11 cellular contexts compared by ENCODE assay signal in the genomic region with DNA sequence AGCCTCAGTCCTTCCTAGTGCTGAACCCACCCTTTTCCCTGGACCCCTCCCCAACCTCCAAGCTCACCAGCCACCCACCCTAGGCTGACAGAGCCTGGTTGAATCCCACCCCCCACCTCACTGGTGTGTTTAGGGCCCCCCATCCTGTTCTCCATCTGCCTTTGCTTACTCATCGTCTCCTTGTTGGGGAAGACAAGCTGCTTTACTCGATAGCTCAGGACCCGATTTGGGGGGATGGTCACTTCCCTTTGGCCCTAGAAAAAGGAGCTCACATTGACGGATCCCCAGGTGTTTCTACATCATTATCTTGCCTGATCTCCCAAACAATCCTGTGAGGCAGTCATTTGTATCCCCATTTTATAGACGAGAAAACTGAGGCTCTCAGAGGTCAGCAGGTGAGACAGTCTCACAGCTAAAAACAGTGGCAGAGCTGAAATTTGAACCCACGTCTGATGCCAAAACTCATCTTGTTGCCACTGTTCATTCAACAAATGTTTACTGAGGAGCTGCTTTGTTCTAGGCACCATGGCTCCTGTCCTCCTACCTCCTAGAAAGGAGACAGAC. TPM values are rescaled to one million over a fixed set of nuclear protein-coding genes. Genes with fewer than 3 reads are reported as not detected.
"Had no signal": no experiment of that assay in that cellular context is flagged by ENCODE, and none has a peak within 500 bp of the region (broad histone marks: within the 10 kb centered on the region; RNA-seq: fewer than 3 reads in every experiment).

No MANE protein-coding gene starts in this region.

- H3K27ac ChIP-seq: GM23248, HL-60 had no signal

- H3K4me3 ChIP-seq: GM23248, HAP-1 had no signal

- H3K27ac Mint-ChIP-seq: HFFc6 had no signal

- ATAC-seq: HCT116 had no signal

- H3K36me3 ChIP-seq: HAP-1 had no signal

- H3K4me1 ChIP-seq: HAP-1 had no signal

- H3K4me3 Mint-ChIP-seq: HFFc6 had no signal

- H3K9ac ChIP-seq: GM23248 had no signal

- DNase-seq: GM23248, GOT3, H7, HFFc6, IMR-90, KBM-7 had no signal

- H2AFZ ChIP-seq: GM23248 had no signal

- H3K9me3 ChIP-seq: HAP-1 had no signal

- H3K9me3 Mint-ChIP-seq: HFFc6 had no signal

RNA-seq across cellular contexts. Expression of a gene that starts 18.7 kb away (rescaled TPM):
- total RNA-seq: GM23248, H4, H7, HFFc6, HT1080, IMR-90 had no signal
- polyA plus RNA-seq: GM23248, IMR-90 had no signal

RNA-seq across cellular contexts. Expression of a gene that starts 40.9 kb away (rescaled TPM):
- total RNA-seq: GM23248, H4, H7, HFFc6, HT1080, IMR-90 had no signal
- polyA plus RNA-seq: GM23248, IMR-90 had no signal

RNA-seq across cellular contexts. Expression of a gene that starts 44.8 kb away (rescaled TPM):
- total RNA-seq: GM23248, HFFc6, HT1080, IMR-90 had no signal
- polyA plus RNA-seq: IMR-90 had no signal
